ENCODE assay signal across 1 cellular context in the genomic region with DNA sequence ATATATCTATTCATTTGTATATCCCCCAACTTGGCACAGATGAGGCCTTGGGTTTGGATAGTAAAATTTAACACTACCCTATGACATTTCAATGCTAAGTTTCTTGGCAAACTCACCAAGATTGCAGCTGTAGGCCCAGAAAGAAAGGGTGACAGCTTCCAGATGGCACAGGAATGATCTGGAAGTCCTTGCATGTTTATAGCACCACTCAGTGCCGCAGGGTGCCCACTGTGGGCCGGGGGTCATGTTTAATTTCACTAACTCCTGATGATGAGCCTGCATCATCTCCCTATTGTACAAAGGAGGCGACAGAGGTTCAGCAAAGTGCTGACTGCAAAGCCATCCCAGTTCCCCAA.
TF ChIP-seq lines count a peak whose summit lies in the region.

No MANE protein-coding gene starts in this region.

TF ChIP-seq in H1, 55 proteins besides CTCF, POLR2A, EP300 and RAD21:
- TF ChIP-seq SP4 (IDR thresholded peaks at IDR 0.05; ENCODE audit: low read length) (no peak), GTF2F1 (IDR thresholded peaks at IDR 0.05; ENCODE audit: borderline replicate concordance, low read depth, low read length) (no peak), KDM4A (IDR thresholded peaks at IDR 0.05; ENCODE audit: low read depth, low read length, severe bottlenecking) (no peak), SRF (IDR thresholded peaks at IDR 0.05; ENCODE audit: low read depth, low read length) (no peak), GABPA (IDR thresholded peaks at IDR 0.05; ENCODE audit: borderline replicate concordance, insufficient read depth, low read length) (no peak), PHF8 (conservative IDR thresholded peaks at IDR 0.05; ENCODE audit: low read depth, low read length) (no peak), HDAC2 (IDR thresholded peaks at IDR 0.05; ENCODE audit: borderline replicate concordance in 1 of 2, low read depth in 2 of 2, low read length in 2 of 2) (no peak), SIX5 (IDR thresholded peaks at IDR 0.05; ENCODE audit: low read depth, low read length) (no peak), BRCA1 (IDR thresholded peaks at IDR 0.05; ENCODE audit: low read depth, low read length) (no peak), EGR1 (IDR thresholded peaks at IDR 0.05; ENCODE audit: borderline replicate concordance, low read depth, low read length) (no peak), NANOG (IDR thresholded peaks at IDR 0.05; ENCODE audit: insufficient read depth, low read depth, low read length, poor library complexity, severe bottlenecking) (no peak)
- TF ChIP-seq, protein P1, sequence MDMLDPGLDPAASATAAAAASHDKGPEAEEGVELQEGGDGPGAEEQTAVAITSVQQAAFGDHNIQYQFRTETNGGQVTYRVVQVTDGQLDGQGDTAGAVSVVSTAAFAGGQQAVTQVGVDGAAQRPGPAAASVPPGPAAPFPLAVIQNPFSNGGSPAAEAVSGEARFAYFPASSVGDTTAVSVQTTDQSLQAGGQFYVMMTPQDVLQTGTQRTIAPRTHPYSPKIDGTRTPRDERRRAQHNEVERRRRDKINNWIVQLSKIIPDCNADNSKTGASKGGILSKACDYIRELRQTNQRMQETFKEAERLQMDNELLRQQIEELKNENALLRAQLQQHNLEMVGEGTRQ (IDR thresholded peaks at IDR 0.05; ENCODE audit: low read length), result no peak
- TF ChIP-seq, protein P2, sequence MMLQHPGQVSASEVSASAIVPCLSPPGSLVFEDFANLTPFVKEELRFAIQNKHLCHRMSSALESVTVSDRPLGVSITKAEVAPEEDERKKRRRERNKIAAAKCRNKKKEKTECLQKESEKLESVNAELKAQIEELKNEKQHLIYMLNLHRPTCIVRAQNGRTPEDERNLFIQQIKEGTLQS (IDR thresholded peaks at IDR 0.05; ENCODE audit: insufficient read depth, low read depth, low read length), result no peak
- TF ChIP-seq, protein P3, sequence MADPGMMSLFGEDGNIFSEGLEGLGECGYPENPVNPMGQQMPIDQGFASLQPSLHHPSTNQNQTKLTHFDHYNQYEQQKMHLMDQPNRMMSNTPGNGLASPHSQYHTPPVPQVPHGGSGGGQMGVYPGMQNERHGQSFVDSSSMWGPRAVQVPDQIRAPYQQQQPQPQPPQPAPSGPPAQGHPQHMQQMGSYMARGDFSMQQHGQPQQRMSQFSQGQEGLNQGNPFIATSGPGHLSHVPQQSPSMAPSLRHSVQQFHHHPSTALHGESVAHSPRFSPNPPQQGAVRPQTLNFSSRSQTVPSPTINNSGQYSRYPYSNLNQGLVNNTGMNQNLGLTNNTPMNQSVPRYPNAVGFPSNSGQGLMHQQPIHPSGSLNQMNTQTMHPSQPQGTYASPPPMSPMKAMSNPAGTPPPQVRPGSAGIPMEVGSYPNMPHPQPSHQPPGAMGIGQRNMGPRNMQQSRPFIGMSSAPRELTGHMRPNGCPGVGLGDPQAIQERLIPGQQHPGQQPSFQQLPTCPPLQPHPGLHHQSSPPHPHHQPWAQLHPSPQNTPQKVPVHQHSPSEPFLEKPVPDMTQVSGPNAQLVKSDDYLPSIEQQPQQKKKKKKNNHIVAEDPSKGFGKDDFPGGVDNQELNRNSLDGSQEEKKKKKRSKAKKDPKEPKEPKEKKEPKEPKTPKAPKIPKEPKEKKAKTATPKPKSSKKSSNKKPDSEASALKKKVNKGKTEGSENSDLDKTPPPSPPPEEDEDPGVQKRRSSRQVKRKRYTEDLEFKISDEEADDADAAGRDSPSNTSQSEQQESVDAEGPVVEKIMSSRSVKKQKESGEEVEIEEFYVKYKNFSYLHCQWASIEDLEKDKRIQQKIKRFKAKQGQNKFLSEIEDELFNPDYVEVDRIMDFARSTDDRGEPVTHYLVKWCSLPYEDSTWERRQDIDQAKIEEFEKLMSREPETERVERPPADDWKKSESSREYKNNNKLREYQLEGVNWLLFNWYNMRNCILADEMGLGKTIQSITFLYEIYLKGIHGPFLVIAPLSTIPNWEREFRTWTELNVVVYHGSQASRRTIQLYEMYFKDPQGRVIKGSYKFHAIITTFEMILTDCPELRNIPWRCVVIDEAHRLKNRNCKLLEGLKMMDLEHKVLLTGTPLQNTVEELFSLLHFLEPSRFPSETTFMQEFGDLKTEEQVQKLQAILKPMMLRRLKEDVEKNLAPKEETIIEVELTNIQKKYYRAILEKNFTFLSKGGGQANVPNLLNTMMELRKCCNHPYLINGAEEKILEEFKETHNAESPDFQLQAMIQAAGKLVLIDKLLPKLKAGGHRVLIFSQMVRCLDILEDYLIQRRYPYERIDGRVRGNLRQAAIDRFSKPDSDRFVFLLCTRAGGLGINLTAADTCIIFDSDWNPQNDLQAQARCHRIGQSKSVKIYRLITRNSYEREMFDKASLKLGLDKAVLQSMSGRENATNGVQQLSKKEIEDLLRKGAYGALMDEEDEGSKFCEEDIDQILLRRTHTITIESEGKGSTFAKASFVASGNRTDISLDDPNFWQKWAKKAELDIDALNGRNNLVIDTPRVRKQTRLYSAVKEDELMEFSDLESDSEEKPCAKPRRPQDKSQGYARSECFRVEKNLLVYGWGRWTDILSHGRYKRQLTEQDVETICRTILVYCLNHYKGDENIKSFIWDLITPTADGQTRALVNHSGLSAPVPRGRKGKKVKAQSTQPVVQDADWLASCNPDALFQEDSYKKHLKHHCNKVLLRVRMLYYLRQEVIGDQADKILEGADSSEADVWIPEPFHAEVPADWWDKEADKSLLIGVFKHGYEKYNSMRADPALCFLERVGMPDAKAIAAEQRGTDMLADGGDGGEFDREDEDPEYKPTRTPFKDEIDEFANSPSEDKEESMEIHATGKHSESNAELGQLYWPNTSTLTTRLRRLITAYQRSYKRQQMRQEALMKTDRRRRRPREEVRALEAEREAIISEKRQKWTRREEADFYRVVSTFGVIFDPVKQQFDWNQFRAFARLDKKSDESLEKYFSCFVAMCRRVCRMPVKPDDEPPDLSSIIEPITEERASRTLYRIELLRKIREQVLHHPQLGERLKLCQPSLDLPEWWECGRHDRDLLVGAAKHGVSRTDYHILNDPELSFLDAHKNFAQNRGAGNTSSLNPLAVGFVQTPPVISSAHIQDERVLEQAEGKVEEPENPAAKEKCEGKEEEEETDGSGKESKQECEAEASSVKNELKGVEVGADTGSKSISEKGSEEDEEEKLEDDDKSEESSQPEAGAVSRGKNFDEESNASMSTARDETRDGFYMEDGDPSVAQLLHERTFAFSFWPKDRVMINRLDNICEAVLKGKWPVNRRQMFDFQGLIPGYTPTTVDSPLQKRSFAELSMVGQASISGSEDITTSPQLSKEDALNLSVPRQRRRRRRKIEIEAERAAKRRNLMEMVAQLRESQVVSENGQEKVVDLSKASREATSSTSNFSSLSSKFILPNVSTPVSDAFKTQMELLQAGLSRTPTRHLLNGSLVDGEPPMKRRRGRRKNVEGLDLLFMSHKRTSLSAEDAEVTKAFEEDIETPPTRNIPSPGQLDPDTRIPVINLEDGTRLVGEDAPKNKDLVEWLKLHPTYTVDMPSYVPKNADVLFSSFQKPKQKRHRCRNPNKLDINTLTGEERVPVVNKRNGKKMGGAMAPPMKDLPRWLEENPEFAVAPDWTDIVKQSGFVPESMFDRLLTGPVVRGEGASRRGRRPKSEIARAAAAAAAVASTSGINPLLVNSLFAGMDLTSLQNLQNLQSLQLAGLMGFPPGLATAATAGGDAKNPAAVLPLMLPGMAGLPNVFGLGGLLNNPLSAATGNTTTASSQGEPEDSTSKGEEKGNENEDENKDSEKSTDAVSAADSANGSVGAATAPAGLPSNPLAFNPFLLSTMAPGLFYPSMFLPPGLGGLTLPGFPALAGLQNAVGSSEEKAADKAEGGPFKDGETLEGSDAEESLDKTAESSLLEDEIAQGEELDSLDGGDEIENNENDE (IDR thresholded peaks at IDR 0.05; ENCODE audit: insufficient replicate concordance, low read length), result no peak
